ENCODE assay signal across 2 cellular contexts in genomic region chr6:2850480-2851150, GRCh38.
TF ChIP-seq lines count a peak whose summit lies in the region.

No MANE protein-coding gene starts in this region.

TF ChIP-seq in IMR-90, 13 proteins besides CTCF, POLR2A, EP300 and RAD21:
- no peak for TF ChIP-seq MAFK (IDR thresholded peaks at IDR 0.05; ENCODE audit: low read depth, low read length)
- TF ChIP-seq NFE2L2 (IDR thresholded peaks at IDR 0.05; ENCODE audit: low read depth, low read length) = no peak
- no peak for TF ChIP-seq RFX5 (IDR thresholded peaks at IDR 0.05; ENCODE audit: low read depth, low read length)
- TF ChIP-seq USF2 (IDR thresholded peaks at IDR 0.05; ENCODE audit: low read depth, low read length) = peak; percentile 47; the same call in 1 of the 2 replicates
TF ChIP-seq in IMR-90: peak in this region for 1.

TF ChIP-seq in GM12878, 131 proteins besides CTCF, POLR2A, EP300 and RAD21:
- TF ChIP-seq, protein P1, sequence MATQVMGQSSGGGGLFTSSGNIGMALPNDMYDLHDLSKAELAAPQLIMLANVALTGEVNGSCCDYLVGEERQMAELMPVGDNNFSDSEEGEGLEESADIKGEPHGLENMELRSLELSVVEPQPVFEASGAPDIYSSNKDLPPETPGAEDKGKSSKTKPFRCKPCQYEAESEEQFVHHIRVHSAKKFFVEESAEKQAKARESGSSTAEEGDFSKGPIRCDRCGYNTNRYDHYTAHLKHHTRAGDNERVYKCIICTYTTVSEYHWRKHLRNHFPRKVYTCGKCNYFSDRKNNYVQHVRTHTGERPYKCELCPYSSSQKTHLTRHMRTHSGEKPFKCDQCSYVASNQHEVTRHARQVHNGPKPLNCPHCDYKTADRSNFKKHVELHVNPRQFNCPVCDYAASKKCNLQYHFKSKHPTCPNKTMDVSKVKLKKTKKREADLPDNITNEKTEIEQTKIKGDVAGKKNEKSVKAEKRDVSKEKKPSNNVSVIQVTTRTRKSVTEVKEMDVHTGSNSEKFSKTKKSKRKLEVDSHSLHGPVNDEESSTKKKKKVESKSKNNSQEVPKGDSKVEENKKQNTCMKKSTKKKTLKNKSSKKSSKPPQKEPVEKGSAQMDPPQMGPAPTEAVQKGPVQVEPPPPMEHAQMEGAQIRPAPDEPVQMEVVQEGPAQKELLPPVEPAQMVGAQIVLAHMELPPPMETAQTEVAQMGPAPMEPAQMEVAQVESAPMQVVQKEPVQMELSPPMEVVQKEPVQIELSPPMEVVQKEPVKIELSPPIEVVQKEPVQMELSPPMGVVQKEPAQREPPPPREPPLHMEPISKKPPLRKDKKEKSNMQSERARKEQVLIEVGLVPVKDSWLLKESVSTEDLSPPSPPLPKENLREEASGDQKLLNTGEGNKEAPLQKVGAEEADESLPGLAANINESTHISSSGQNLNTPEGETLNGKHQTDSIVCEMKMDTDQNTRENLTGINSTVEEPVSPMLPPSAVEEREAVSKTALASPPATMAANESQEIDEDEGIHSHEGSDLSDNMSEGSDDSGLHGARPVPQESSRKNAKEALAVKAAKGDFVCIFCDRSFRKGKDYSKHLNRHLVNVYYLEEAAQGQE (IDR thresholded peaks at IDR 0.05; ENCODE audit: low read depth, low read length) = no peak
- 0 out of 2 replicates have a peak, but pooled peaks have one; percentile 25 for TF ChIP-seq ZNF384 (IDR thresholded peaks at IDR 0.05; ENCODE audit: borderline replicate concordance, low read depth, low read length)
- TF ChIP-seq IKZF2 (IDR thresholded peaks at IDR 0.05) = no peak
